In genomic region chr6:31702819-31703716, GRCh38 we compare ENCODE assay signal across 8 cellular contexts. TPM values are rescaled to one million over a fixed set of nuclear protein-coding genes. Genes with fewer than 3 reads are reported as not detected.
DNase-seq lines count a peak whose midpoint lies in the region; ATAC-seq and TF ChIP-seq lines count a peak whose summit lies in the region.

Gene ABHD16A, minus strand, starts transcription at chr6:31703324. Its CDS starts 43 bp downstream, at chr6:31703281.

- H3K4me1 Mint-ChIP-seq in CD14-positive monocyte, result peaks cover 23% of the 10 kb centered on the region

- no peaks in the 10 kb centered on the region for H3K9me3 ChIP-seq in lower lobe of right lung

- TF ChIP-seq CTCF in CD14-positive monocyte (IDR thresholded peaks at IDR 0.05), result no peak
- TF ChIP-seq CTCF in lower lobe of right lung (IDR thresholded peaks at IDR 0.05), result no peak

- ATAC-seq in GM19455 (IDR thresholded peaks at IDR 0.05; ENCODE audit: unreplicated experiment) (peak; percentile 78), lower lobe of right lung (peak; percentile 98 to 99)

- peak within 1 kb of the TSS; percentile 98 for H3K27ac ChIP-seq in lower lobe of right lung

- H3K4me3 Mint-ChIP-seq in CD14-positive monocyte, result peak within 1 kb of the TSS; percentile 98 to 100

- intact Hi-C loops in CD14-positive monocyte (cut with micrococcal nuclease), result loop anchor here in 1 of 2 donors (2.0 to 5.0 kb wide), 2 partner anchors 24 to 36 kb away; partner anchors contain the start of genes CSNK2B and LY6G5B
- intact Hi-C loops in lower lobe of right lung (cut with DNase I), result no loop called here

- H3K36me3 Mint-ChIP-seq in CD14-positive monocyte, result peaks cover 16 to 31% of the 10 kb centered on the region in 2 donors

- H3K9me3 Mint-ChIP-seq in CD14-positive monocyte, result no peaks in the 10 kb centered on the region

- DNase-seq in CD14-positive monocyte (ENCODE audit: low spot score), result peak; percentile 98
- DNase-seq in HS-27A (ENCODE audit: low read depth), result peak; percentile 94
- peak; percentile 84 for DNase-seq in NK-92 (lab: John Stamatoyannopoulos, UW; ENCODE audit: unreplicated experiment)
- peak; percentile 94 to 96 for DNase-seq in activated CD8-positive, alpha-beta memory T cell treated with anti-CD3 and anti-CD28 coated beads for 1 hour (ENCODE audit: extremely low read depth in 1 of 2, low read depth in 1 of 2)
- peak; percentile 94 for DNase-seq in effector CD4-positive, alpha-beta T cell
- peak; percentile 100 for DNase-seq in lower lobe of right lung
- peak; percentile 92 to 98 (median 92) for DNase-seq in stimulated activated CD4-positive, alpha-beta T cell treated with anti-CD3 and anti-CD28 coated beads, TNF-alpha, amount 100 ng/mL, for 24 hours (ENCODE audit: low read depth in 3 of 3)

- H3K27ac Mint-ChIP-seq in CD14-positive monocyte, result peak within 1 kb of the TSS; percentile 99 to 100 (median 99)

- peaks cover 29% of the 10 kb centered on the region for H3K36me3 ChIP-seq in lower lobe of right lung

- H3K27me3 ChIP-seq in lower lobe of right lung (ENCODE audit: low read depth), result no peaks in the 10 kb centered on the region

- peaks cover 0 to 1% (median 0%) of the 10 kb centered on the region in 3 donors for H3K27me3 Mint-ChIP-seq in CD14-positive monocyte (ENCODE audit: low read depth in 3 of 3)

- peaks cover 25% of the 10 kb centered on the region for H3K4me1 ChIP-seq in lower lobe of right lung

- peak within 1 kb of the TSS; percentile 81 for H3K4me3 ChIP-seq in lower lobe of right lung

RNA-seq across cellular contexts. Expression of gene ABHD16A, which starts in this region (rescaled TPM):
- polyA plus RNA-seq in CD14-positive monocyte, result 10 to 100 TPM; 53.0 to 56.0 TPM
- total RNA-seq in lower lobe of right lung, result 56.4 TPM

Comparison
In these comparisons a context has a peak if more than half of its experiments do, and no peak if none do; other contexts are left out.
1. Peak in every context shown above with its lines: DNase-seq, ATAC-seq, H3K4me3 ChIP-seq and H3K27ac ChIP-seq.